Comparison of ENCODE assay signal across 21 cellular contexts in the genomic region with DNA sequence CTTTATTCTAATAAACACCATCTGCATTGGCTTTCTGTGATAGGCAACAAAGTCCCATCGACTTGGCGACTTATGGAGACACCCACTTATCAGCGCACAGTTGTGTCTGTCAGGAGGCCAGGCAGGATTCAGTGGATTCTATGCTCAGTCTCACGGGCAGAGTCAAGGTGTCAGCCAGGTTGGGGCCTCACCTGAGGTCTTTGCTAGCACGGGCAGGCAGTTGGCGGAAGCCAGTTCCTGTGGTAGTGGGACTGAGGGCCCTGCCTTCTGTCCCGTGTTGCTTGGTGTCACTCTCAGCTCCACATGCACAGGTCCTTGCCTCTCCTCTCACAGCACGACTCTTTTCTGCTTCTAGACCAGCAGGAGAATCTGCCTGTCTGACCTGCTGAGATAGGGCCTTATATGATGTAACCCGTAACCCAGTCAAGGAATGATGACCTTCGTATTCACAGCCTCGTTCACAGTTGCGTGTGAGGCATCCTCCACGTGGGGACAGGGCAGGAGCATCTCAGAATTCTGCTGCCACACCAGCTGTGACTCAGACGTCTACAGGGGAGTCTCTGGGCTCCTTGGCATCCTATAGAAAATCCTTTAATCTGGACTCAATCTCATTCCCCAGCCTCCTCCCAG. TPM values are rescaled to one million over a fixed set of nuclear protein-coding genes. Genes with fewer than 3 reads are reported as not detected.
DNase-seq lines count a peak whose midpoint lies in the region; ATAC-seq, FAIRE-seq and TF ChIP-seq lines count a peak whose summit lies in the region.
"Had no signal": no experiment of that assay in that cellular context is flagged by ENCODE, and none has a peak within 500 bp of the region (broad histone marks: within the 10 kb centered on the region; RNA-seq: fewer than 3 reads in every experiment).

No MANE protein-coding gene starts in this region.

- H3K27ac ChIP-seq in right atrium auricular region (peak overlapping the region; percentile 84 to 86), astrocyte (ENCODE audit: low read depth, low read length) (no peak overlapping the region), right lobe of liver (peak overlapping the region in 2 of 3 donors; percentile 45 to 81)
- H3K27ac ChIP-seq: sigmoid colon, uterus had no signal

- H3K9me3 ChIP-seq in right atrium auricular region (no peaks in the 10 kb centered on the region), astrocyte (ENCODE audit: insufficient read depth, low read depth, low read length) (no peaks in the 10 kb centered on the region), right lobe of liver (no peaks in the 10 kb centered on the region)
- H3K9me3 ChIP-seq: sigmoid colon, uterus had no signal

- H3K4me1 Mint-ChIP-seq in astrocyte (ENCODE audit: low read depth, unreplicated experiment) = peaks cover 10% of the 10 kb centered on the region

- intact Hi-C loops in left cardiac atrium (cut with DNase I) (no loop called here), right lobe of liver (cut with DNase I) (no loop called here)

- H3K4me3 Mint-ChIP-seq in astrocyte (ENCODE audit: unreplicated experiment) = no peak overlapping the region

- FAIRE-seq in astrocyte (lab: Jason Lieb, UNC) (peak; percentile 68), urothelium cell line (lab: Jason Lieb, UNC) (peak; percentile 89)

- H3K27me3 Mint-ChIP-seq in astrocyte (ENCODE audit: low read depth, unreplicated experiment) = no peaks in the 10 kb centered on the region

- H3K79me2 ChIP-seq in astrocyte (ENCODE audit: insufficient read depth, low read length) = peaks cover 97% of the 10 kb centered on the region

- 50% methylated on average over 9 of the region's 14 CpGs for WGBS in right lobe of liver (ENCODE audit: insufficient coverage, low coverage, low lambda C conversion rate, missing lambda C conversion rate)

- H3K9me3 Mint-ChIP-seq in astrocyte (ENCODE audit: unreplicated experiment) = no peaks in the 10 kb centered on the region

- no peak overlapping the region for H3K9ac ChIP-seq in astrocyte (ENCODE audit: low read length)

- H3K27me3 ChIP-seq in right atrium auricular region (no peaks in the 10 kb centered on the region), astrocyte (ENCODE audit: insufficient read depth, low read length) (no peaks in the 10 kb centered on the region), right lobe of liver (no peaks in the 10 kb centered on the region)
- H3K27me3 ChIP-seq: sigmoid colon, uterus had no signal

- H3K4me1 ChIP-seq in right atrium auricular region (peaks cover 0 to 56% of the 10 kb centered on the region in 2 donors), astrocyte (ENCODE audit: insufficient read depth, low read length) (peaks cover 22% of the 10 kb centered on the region), right lobe of liver (peaks cover 0 to 40% (median 15%) of the 10 kb centered on the region in 4 donors)

- H3K36me3 ChIP-seq in right atrium auricular region (peaks cover 28% of the 10 kb centered on the region), astrocyte (ENCODE audit: insufficient read depth, low read length) (peaks cover 27% of the 10 kb centered on the region), right lobe of liver (peaks cover 0 to 12% (median 0%) of the 10 kb centered on the region in 4 donors)
- H3K36me3 ChIP-seq: uterus had no signal

- H3K4me2 ChIP-seq in astrocyte (ENCODE audit: low read length) = no peak overlapping the region

- peaks cover 87% of the 10 kb centered on the region for H4K20me1 ChIP-seq in astrocyte (ENCODE audit: insufficient read depth, low read length)

- DNase-seq in right atrium auricular region (ENCODE audit: low spot score) (no peak), left cardiac atrium (no peak), astrocyte (ENCODE audit: low read depth) (no peak), right lobe of liver (no peak), urothelium cell line (ENCODE audit: low spot score) (no peak), mucosa of gallbladder (ENCODE audit: low spot score) (no peak), NCI-H345 treated with DMSO at 0.1 percent for 48 hours (lab: John Stamatoyannopoulos, UW; ENCODE audit: unreplicated experiment) (no peak)
- DNase-seq: activated CD4-positive, CD25-positive, alpha-beta regulatory T cell treated with anti-CD3 and anti-CD28 coated beads, Interleukin-2, amount 50 U/mL, for 72 hours; anterior cingulate cortex; effector memory CD4-positive, alpha-beta T cell; HCEC 1CT; Karpas-422; kidney glomerular epithelial cell; NCI-H1048; NCI-H2081; nucleus accumbens; SIG-M5; sigmoid colon; T-helper 9 cell; uterus had no signal

- no peak for TF ChIP-seq CTCF in right atrium auricular region (IDR thresholded peaks at IDR 0.05)
- no peak for TF ChIP-seq CTCF in astrocyte (IDR thresholded peaks at IDR 0.05; ENCODE audit: insufficient read depth, low read depth, low read length)
- no peak for TF ChIP-seq CTCF in right lobe of liver (IDR thresholded peaks at IDR 0.05)

- H3K36me3 Mint-ChIP-seq in astrocyte (ENCODE audit: low read depth, unreplicated experiment) = peaks cover 27% of the 10 kb centered on the region

- no peak overlapping the region for H2AFZ ChIP-seq in astrocyte (ENCODE audit: low read depth, low read length)

- no peak for TF ChIP-seq POLR2A in right lobe of liver (IDR thresholded peaks at IDR 0.05)

- H3K4me3 ChIP-seq in right atrium auricular region (no peak overlapping the region), astrocyte (ENCODE audit: insufficient read depth, low read depth, low read length) (no peak overlapping the region), right lobe of liver (no peak overlapping the region)
- H3K4me3 ChIP-seq: sigmoid colon, uterus had no signal

- H3K27ac Mint-ChIP-seq in astrocyte (ENCODE audit: unreplicated experiment) = peak overlapping the region; percentile 23

- ATAC-seq in left cardiac atrium (no peak), right lobe of liver (peak; percentile 40 to 72 (median 56)), HG02973 (IDR thresholded peaks at IDR 0.05; ENCODE audit: unreplicated experiment) (no peak)

RNA-seq across cellular contexts. Expression of gene CUL4A, which starts 10.0 kb away (rescaled TPM):
- 100 to 1,000 TPM in 1 of 2 donors, 10 to 100 TPM in 1; 76.5 to 435 TPM for total RNA-seq in right atrium auricular region
- total RNA-seq in left cardiac atrium = 10 to 100 TPM; 73.9 to 86.2 TPM
- 71.3 and 81.3 TPM in 2 replicates for total RNA-seq in astrocyte
- 10 to 100 TPM; 29.2 to 75.8 (median 39.5) TPM for total RNA-seq in right lobe of liver
- 55.4 TPM for total RNA-seq in mucosa of gallbladder

RNA-seq across cellular contexts. Expression of gene PCID2, which starts 11.0 kb away (rescaled TPM):
- total RNA-seq in right atrium auricular region (10 to 100 TPM; 34.8 to 44.4 TPM), left cardiac atrium (10 to 100 TPM; 38.3 to 39.9 TPM), astrocyte (29.6 and 31.5 TPM in 2 replicates), right lobe of liver (10 to 100 TPM; 15.1 to 24.9 (median 19.4) TPM), mucosa of gallbladder (35.0 TPM)

Comparison
In these comparisons a context has a peak if more than half of its experiments do, and no peak if none do; other contexts are left out.
1. ATAC-seq: peak in right lobe of liver (4 of 4); none in left cardiac atrium (0 of 2) and HG02973 (single experiment).